11 cellular contexts compared by ENCODE assay signal in the genomic region with DNA sequence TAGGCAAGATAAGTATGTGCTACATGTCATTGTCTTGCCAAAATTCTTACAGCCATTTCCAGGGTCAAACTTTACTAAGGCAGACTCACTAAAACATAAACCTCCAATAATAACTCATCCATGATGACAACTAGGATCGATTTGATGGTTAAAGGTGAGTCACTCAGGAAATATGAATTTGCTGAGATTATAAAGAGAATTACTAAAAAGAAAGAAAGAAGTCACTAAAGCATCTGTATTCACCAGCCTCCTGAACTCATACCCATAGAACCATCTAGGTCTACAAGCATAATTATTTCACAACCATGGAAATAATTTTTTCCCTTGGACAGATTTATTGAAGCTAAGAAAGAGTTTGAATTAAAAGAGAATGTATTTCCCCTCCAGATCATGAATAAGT.
"Had no signal": no experiment of that assay in that cellular context is flagged by ENCODE, and none has a peak within 500 bp of the region (broad histone marks: within the 10 kb centered on the region; RNA-seq: fewer than 3 reads in every experiment).

No MANE protein-coding gene starts in this region.

- DNase-seq: activated B cell treated with CpG ODN at 0.5 μM for 24 hours; activated CD4-positive, alpha-beta T cell treated with anti-CD3 and anti-CD28 coated beads, Interleukin-2, amount 10 ng/mL, durations not matched to agents 24 days and 14 days; activated naive CD4-positive, alpha-beta T cell treated with anti-CD3 and anti-CD28 coated beads, Interleukin-2, amount 50 U/mL, for 16 hours; amniotic stem cell; pancreas; T-helper 17 cell; tibial artery; uterus had no signal

- H3K4me1 ChIP-seq: breast epithelium, pancreas, tibial artery, uterus had no signal

- H3K9me3 ChIP-seq: pancreas had no signal

- H3K27me3 ChIP-seq: breast epithelium, tibial artery, uterus had no signal

- H3K4me3 ChIP-seq: breast epithelium, pancreas, tibial artery, uterus had no signal

- H3K36me3 ChIP-seq: breast epithelium, pancreas, tibial artery, uterus had no signal

- ATAC-seq: activated T-helper 17 cell treated with anti-CD3 and anti-CD28 coated beads, Interleukin-2, amount 50 U/mL, for 72 hours; esophagus mucosa; pancreas; T-helper 17 cell had no signal

- H3K27ac ChIP-seq: breast epithelium, pancreas, tibial artery, uterus had no signal
